29 cellular contexts compared by ENCODE assay signal in the genomic region with DNA sequence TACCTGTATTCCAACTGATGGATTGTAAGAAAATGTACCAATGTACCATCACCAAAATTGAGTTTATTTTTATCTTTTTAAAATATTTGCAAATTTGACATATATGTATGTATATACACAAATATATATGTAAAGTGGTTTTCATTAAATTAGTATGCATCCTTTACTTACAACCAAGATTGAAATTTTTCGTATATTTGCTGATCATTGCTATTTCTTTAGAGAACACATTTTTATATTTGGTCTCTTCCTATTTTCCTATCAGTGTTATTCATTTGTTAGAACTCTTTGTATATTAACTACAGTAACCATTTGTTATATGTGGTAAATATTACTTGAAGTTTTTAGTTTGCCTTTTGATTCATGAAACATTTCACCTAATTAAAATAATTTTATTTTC.
"Had no signal": no experiment of that assay in that cellular context is flagged by ENCODE, and none has a peak within 500 bp of the region (broad histone marks: within the 10 kb centered on the region; RNA-seq: fewer than 3 reads in every experiment).

No MANE protein-coding gene starts in this region.

- H3K27ac ChIP-seq: neutrophil, psoas muscle, skin epidermis, suprapubic skin, tibial artery, transverse colon, upper lobe of right lung had no signal

- ATAC-seq: naive thymus-derived CD8-positive, alpha-beta T cell; natural killer cell treated with Interleukin-12 subunit alpha and Interleukin-12 subunit beta and Interleukin-15 and Interleukin-18, amount 100 ng/mL, for 72 hours; psoas muscle; right cardiac atrium; sciatic nerve; stimulated activated memory B cell treated with anti-CD40 and anti-IgM and Interleukin-4, amounts not matched to agents 10 μg/mL and 1 μg/mL and 100 μg/mL, for 72 hours; stimulated activated naive CD8-positive, alpha-beta T cell treated with anti-CD3 and anti-CD28 coated beads, Interleukin-15, amount 100 ng/mL, for 72 hours; stimulated activated naive CD8-positive, alpha-beta T cell treated with anti-CD3 and anti-CD28 coated beads, Interleukin-15, Interleukin-2, amounts not matched to agents 100 U/mL and 50 U/mL, for 24 hours; upper lobe of right lung had no signal

- H3K4me2 ChIP-seq: smooth muscle cell had no signal

- H3K4me1 ChIP-seq: suprapubic skin, transverse colon, upper lobe of right lung, uterus had no signal

- DNase-seq: naive thymus-derived CD8-positive, alpha-beta T cell; nephron progenitor cell; nucleus accumbens; posterior cingulate gyrus; psoas muscle; right cardiac atrium; spleen; stimulated activated CD4-positive, alpha-beta T cell treated with anti-CD3 and anti-CD28 coated beads, Interleukin-12 subunit alpha, Interleukin-12 subunit beta, amount 100 ng/mL, for 4 hours; stimulated activated CD4-positive, alpha-beta T cell treated with anti-CD3 and anti-CD28 coated beads, Interleukin-1b, Interleukin-23, amount 100 ng/mL, for 48 hours; stimulated activated CD4-positive, alpha-beta T cell treated with anti-CD3 and anti-CD28 coated beads, Interleukin-4, amount 100 ng/mL, for 1 hour; stimulated activated CD4-positive, alpha-beta T cell treated with anti-CD3 and anti-CD28 coated beads, Interleukin-4, amount 100 ng/mL, for 4 hours; stimulated activated CD8-positive, alpha-beta memory T cell treated with anti-CD3 and anti-CD28 coated beads, Interleukin-4, amount 100 ng/mL, for 48 hours; stimulated activated naive CD4-positive, alpha-beta T cell; stimulated activated naive CD8-positive, alpha-beta T cell treated with anti-CD3 and anti-CD28 coated beads, Interleukin-15, amount 100 ng/mL, for 72 hours; stimulated activated naive CD8-positive, alpha-beta T cell treated with anti-CD3 and anti-CD28 coated beads, Interleukin-15, Interleukin-2, amounts not matched to agents 100 U/mL and 50 U/mL, for 24 hours; substantia nigra; testis; tibial artery; transverse colon; upper lobe of right lung; uterus had no signal

- H2AFZ ChIP-seq: parathyroid adenoma had no signal

- H3K9ac ChIP-seq: parathyroid adenoma had no signal

- H3K9me3 ChIP-seq: neutrophil, psoas muscle, spleen, suprapubic skin, testis, tibial artery, transverse colon, upper lobe of right lung, uterus had no signal

- H3K4me3 ChIP-seq: psoas muscle, skin epidermis, smooth muscle cell, spleen, suprapubic skin, testis, tibial artery, transverse colon, upper lobe of right lung, uterus had no signal

- H3K27me3 ChIP-seq: neutrophil, spleen, suprapubic skin, testis, tibial artery, transverse colon, upper lobe of right lung, uterus had no signal

- H3K36me3 ChIP-seq: neutrophil, spleen, suprapubic skin, tibial artery, transverse colon, upper lobe of right lung, uterus had no signal
